21 cellular contexts compared by ENCODE assay signal in genomic region chr11:122036022-122036421, GRCh38.
DNase-seq lines count a peak whose midpoint lies in the region; ATAC-seq and TF ChIP-seq lines count a peak whose summit lies in the region.
"Had no signal": no experiment of that assay in that cellular context is flagged by ENCODE, and none has a peak within 500 bp of the region (broad histone marks: within the 10 kb centered on the region; RNA-seq: fewer than 3 reads in every experiment).

No MANE protein-coding gene starts in this region.

- H3K36me3 ChIP-seq in GM23248 (ENCODE audit: low read depth) (peaks cover under 1% of the 10 kb centered on the region; the same call in 1 of the 2 replicates), mesenchymal stem cell (ENCODE audit: control insufficient read depth in 1 of 2, insufficient read depth in 2 of 2, low read depth in 1 of 2, low read length in 2 of 2) (peaks cover 0 to 16% of the 10 kb centered on the region in 2 experiments), smooth muscle cell (ENCODE audit: low read depth) (no peaks in the 10 kb centered on the region)
- H3K36me3 ChIP-seq: upper lobe of right lung had no signal

- H3K4me3 ChIP-seq in AG04449 (ENCODE audit: low read depth, low read length) (no peak overlapping the region), GM23248 (no peak overlapping the region), cardiac fibroblast (replicated peaks in 1 of 2; ENCODE audit: low read depth in 2 of 2, low read length in 2 of 2) (no peak overlapping the region), mesenchymal stem cell (ENCODE audit: insufficient read depth in 1 of 2, low read depth in 1 of 2, low read length in 2 of 2) (no peak overlapping the region), smooth muscle cell (no peak overlapping the region)
- H3K4me3 ChIP-seq: upper lobe of right lung had no signal

- DNase-seq in AG04449 (ENCODE audit: low read depth, low spot score): peak; percentile 73
- DNase-seq in GM23248: peak; percentile 93
- peak; percentile 84 to 92 for DNase-seq in cardiac fibroblast (ENCODE audit: low read depth in 2 of 2)
- DNase-seq in mesenchymal stem cell: no peak
- DNase-seq in smooth muscle cell (lab: John Stamatoyannopoulos, UW; ENCODE audit: unreplicated experiment): no peak
- no peak for DNase-seq in SIG-M5 (lab: John Stamatoyannopoulos, UW)
- DNase-seq in natural killer cell: no peak
- no peak for DNase-seq in activated naive CD4-positive, alpha-beta T cell (lab: John Stamatoyannopoulos, UW)
- DNase-seq: ACHN; activated CD4-positive, alpha-beta memory T cell treated with anti-CD3 and anti-CD28 coated beads, Interleukin-2, amount 10 ng/mL, durations not matched to agents 7 days and 5 days; activated naive CD8-positive, alpha-beta T cell treated with anti-CD3 and anti-CD28 coated beads, Interleukin-2, amount 10 ng/mL, durations not matched to agents 7 days and 5 days; activated T-cell treated with anti-CD3 and anti-CD28 coated beads, Interleukin-2, amount 50 U/mL, for 48 hours; COR-L47; NCI-H1694 treated with DMSO at 0.1 percent for 48 hours; NCI-H345; retina; upper lobe of right lung had no signal

- no peak overlapping the region for H3K4ac ChIP-seq in mesenchymal stem cell (ENCODE audit: low read depth in 1 of 2, low read length in 2 of 2)

- H3K9me2 ChIP-seq in GM23248 (ENCODE audit: insufficient read depth): no peaks in the 10 kb centered on the region

- no peak overlapping the region for H3K18ac ChIP-seq in mesenchymal stem cell (ENCODE audit: low read depth in 1 of 2, low read length in 2 of 2)

- H3K79me2 ChIP-seq in GM23248 (ENCODE audit: insufficient read depth) (0 out of 2 replicates have a peak, but pooled peaks cover 2% of the 10 kb centered on the region), smooth muscle cell (ENCODE audit: low read depth) (no peaks in the 10 kb centered on the region)

- no peaks in the 10 kb centered on the region for H3K4me1 Mint-ChIP-seq in natural killer cell
- H3K4me1 Mint-ChIP-seq: activated CD4-positive, alpha-beta memory T cell treated with anti-CD3 and anti-CD28 coated beads, Interleukin-2, amount 10 ng/mL, durations not matched to agents 7 days and 5 days; activated naive CD8-positive, alpha-beta T cell treated with anti-CD3 and anti-CD28 coated beads, Interleukin-2, amount 10 ng/mL, durations not matched to agents 7 days and 5 days had no signal

- no peak overlapping the region for H3K23ac ChIP-seq in mesenchymal stem cell (ENCODE audit: low read length in 2 of 2)

- H3K4me2 ChIP-seq in GM23248 (ENCODE audit: unreplicated experiment): peak overlapping the region; percentile 36
- H3K4me2 ChIP-seq in mesenchymal stem cell (ENCODE audit: low read length, poor library complexity, severe bottlenecking): no peak overlapping the region
- H3K4me2 ChIP-seq in smooth muscle cell: no peak overlapping the region

- H3K27me3 Mint-ChIP-seq in natural killer cell (ENCODE audit: low read depth in 2 of 2): peaks cover 7 to 16% of the 10 kb centered on the region in 2 donors
- H3K27me3 Mint-ChIP-seq: activated CD4-positive, alpha-beta memory T cell treated with anti-CD3 and anti-CD28 coated beads, Interleukin-2, amount 10 ng/mL, durations not matched to agents 7 days and 5 days had no signal

- H2AFZ ChIP-seq in GM23248: no peak overlapping the region
- no peak overlapping the region for H2AFZ ChIP-seq in mesenchymal stem cell (ENCODE audit: low read depth, low read length)
- no peak overlapping the region for H2AFZ ChIP-seq in smooth muscle cell (ENCODE audit: low read depth)

- H3F3A ChIP-seq in GM23248 (ENCODE audit: insufficient read depth): peaks cover 99% of the 10 kb centered on the region
- H3F3A ChIP-seq in smooth muscle cell (ENCODE audit: low read depth): no peaks in the 10 kb centered on the region

- POLR2A ChIA-PET in AG04449 (lab: Yijun Ruan, JAX): interaction anchor here (0.9 to 1.3 kb wide), 5 partner anchors 47 to 470 kb away, joined by 3 to 4 read pairs (median 4); no protein-coding TSS in a partner anchor

- H2BK15ac ChIP-seq in mesenchymal stem cell (ENCODE audit: low read depth, poor library complexity, severe bottlenecking): no peak overlapping the region

- intact Hi-C loops in natural killer cell (cut with micrococcal nuclease): no loop called here

- H3K79me1 ChIP-seq in mesenchymal stem cell (replicated peaks; ENCODE audit: low read length, poor library complexity, severe bottlenecking): no peaks in the 10 kb centered on the region

- no peak for TF ChIP-seq CTCF in AG04449 (IDR thresholded peaks at IDR 0.05; ENCODE audit: insufficient read depth, low read length, missing control alignments)
- no peak for TF ChIP-seq CTCF in cardiac fibroblast (IDR thresholded peaks at IDR 0.05; ENCODE audit: low read depth, low read length)
- no peak for TF ChIP-seq CTCF in smooth muscle cell (IDR thresholded peaks at IDR 0.05; ENCODE audit: borderline replicate concordance, insufficient read depth, poor library complexity, severe bottlenecking)
- no peak for TF ChIP-seq CTCF in natural killer cell (IDR thresholded peaks at IDR 0.05)

- no peak overlapping the region for H2BK5ac ChIP-seq in mesenchymal stem cell (ENCODE audit: low read depth, low read length, poor library complexity, severe bottlenecking)

- no peak overlapping the region for H4K91ac ChIP-seq in mesenchymal stem cell (ENCODE audit: low read length)

- in situ Hi-C loops in GM23248 (cut with MboI): no loop called here

- H3K27me3 ChIP-seq in GM23248 (replicated peaks; ENCODE audit: insufficient read depth): no peaks in the 10 kb centered on the region
- H3K27me3 ChIP-seq in mesenchymal stem cell (ENCODE audit: control insufficient read depth in 1 of 2, insufficient read depth in 1 of 2, low read length in 2 of 2): no peaks in the 10 kb centered on the region
- H3K27me3 ChIP-seq in smooth muscle cell (ENCODE audit: low read depth): no peaks in the 10 kb centered on the region
- H3K27me3 ChIP-seq: upper lobe of right lung had no signal

- H3K27ac Mint-ChIP-seq in natural killer cell: no peak overlapping the region
- H3K27ac Mint-ChIP-seq: activated CD4-positive, alpha-beta memory T cell treated with anti-CD3 and anti-CD28 coated beads, Interleukin-2, amount 10 ng/mL, durations not matched to agents 7 days and 5 days; activated naive CD8-positive, alpha-beta T cell treated with anti-CD3 and anti-CD28 coated beads, Interleukin-2, amount 10 ng/mL, durations not matched to agents 7 days and 5 days; natural killer cell treated with Interleukin-12 subunit alpha and Interleukin-12 subunit beta and Interleukin-15 and Interleukin-18, amount 100 ng/mL, for 72 hours; stimulated activated naive CD8-positive, alpha-beta T cell treated with anti-CD3 and anti-CD28 coated beads, Interleukin-15, Interleukin-2, amounts not matched to agents 100 ng/mL and 50 ng/mL, for 24 hours had no signal

- H4K20me1 ChIP-seq in GM23248 (ENCODE audit: insufficient read depth) (no peaks in the 10 kb centered on the region), smooth muscle cell (ENCODE audit: low read depth) (no peaks in the 10 kb centered on the region)

- WGBS in GM23248 (ENCODE audit: low coverage in 1 of 2, low lambda C conversion rate in 2 of 2, missing lambda C conversion rate in 2 of 2), 2 experiments: 0 to 5% methylated on average over 1 of the region's 1 CpG
- 86% methylated on average over 1 of the region's 1 CpG for WGBS in mesenchymal stem cell
- 38% methylated on average over 1 of the region's 1 CpG for WGBS in smooth muscle cell (ENCODE audit: low lambda C conversion rate)

- H2BK12ac ChIP-seq in mesenchymal stem cell (ENCODE audit: low read length in 2 of 2): no peak overlapping the region

- no peaks in the 10 kb centered on the region for H3K36me3 Mint-ChIP-seq in natural killer cell
- H3K36me3 Mint-ChIP-seq: activated naive CD8-positive, alpha-beta T cell treated with anti-CD3 and anti-CD28 coated beads, Interleukin-2, amount 10 ng/mL, durations not matched to agents 7 days and 5 days; natural killer cell treated with Interleukin-12 subunit alpha and Interleukin-12 subunit beta and Interleukin-15 and Interleukin-18, amount 100 ng/mL, for 72 hours had no signal

- CTCF ChIA-PET in AG04449 (lab: Yijun Ruan, JAX): interaction anchor here (1.0 to 1.5 kb wide), 3 partner anchors 9 to 381 kb away, joined by 3 to 7 read pairs (median 4); no protein-coding TSS in a partner anchor

- peak overlapping the region; percentile 53 for H3K9ac ChIP-seq in GM23248
- H3K9ac ChIP-seq in mesenchymal stem cell (ENCODE audit: low read length): peak overlapping the region; percentile 59
- no peak overlapping the region for H3K9ac ChIP-seq in smooth muscle cell (ENCODE audit: low read depth)

- H3K4me3 Mint-ChIP-seq in natural killer cell: no peak overlapping the region
- H3K4me3 Mint-ChIP-seq: activated CD4-positive, alpha-beta memory T cell treated with anti-CD3 and anti-CD28 coated beads, Interleukin-2, amount 10 ng/mL, durations not matched to agents 7 days and 5 days; activated naive CD8-positive, alpha-beta T cell treated with anti-CD3 and anti-CD28 coated beads, Interleukin-2, amount 10 ng/mL, durations not matched to agents 7 days and 5 days; natural killer cell treated with Interleukin-12 subunit alpha and Interleukin-12 subunit beta and Interleukin-15 and Interleukin-18, amount 100 ng/mL, for 72 hours; stimulated activated naive CD8-positive, alpha-beta T cell treated with anti-CD3 and anti-CD28 coated beads, Interleukin-15, Interleukin-2, amounts not matched to agents 100 ng/mL and 50 ng/mL, for 24 hours had no signal

- no peak for ATAC-seq in natural killer cell
- ATAC-seq: HepG2; natural killer cell treated with Interleukin-12 subunit alpha and Interleukin-12 subunit beta and Interleukin-15 and Interleukin-18, amount 100 ng/mL, for 72 hours; upper lobe of right lung had no signal

- no peaks in the 10 kb centered on the region for H3K9me3 Mint-ChIP-seq in natural killer cell
- H3K9me3 Mint-ChIP-seq: activated CD4-positive, alpha-beta memory T cell treated with anti-CD3 and anti-CD28 coated beads, Interleukin-2, amount 10 ng/mL, durations not matched to agents 7 days and 5 days; activated naive CD8-positive, alpha-beta T cell treated with anti-CD3 and anti-CD28 coated beads, Interleukin-2, amount 10 ng/mL, durations not matched to agents 7 days and 5 days; natural killer cell treated with Interleukin-12 subunit alpha and Interleukin-12 subunit beta and Interleukin-15 and Interleukin-18, amount 100 ng/mL, for 72 hours; stimulated activated naive CD8-positive, alpha-beta T cell treated with anti-CD3 and anti-CD28 coated beads, Interleukin-15, Interleukin-2, amounts not matched to agents 100 ng/mL and 50 ng/mL, for 24 hours had no signal

- no peak overlapping the region for H4K8ac ChIP-seq in mesenchymal stem cell (ENCODE audit: low read length)

- H3K9me3 ChIP-seq in GM23248 (ENCODE audit: low read depth) (no peaks in the 10 kb centered on the region), mesenchymal stem cell (ENCODE audit: control insufficient read depth, low read length) (no peaks in the 10 kb centered on the region), smooth muscle cell (replicated peaks; ENCODE audit: low read depth) (no peaks in the 10 kb centered on the region)
- H3K9me3 ChIP-seq: upper lobe of right lung had no signal

- no peak overlapping the region for H2BK120ac ChIP-seq in mesenchymal stem cell (ENCODE audit: low read depth, low read length)

- H3K27ac ChIP-seq in GM23248 (peak overlapping the region; percentile 81), mesenchymal stem cell (ENCODE audit: low read length, poor library complexity, severe bottlenecking) (no peak overlapping the region), smooth muscle cell (ENCODE audit: low read depth) (no peak overlapping the region)
- H3K27ac ChIP-seq: RWPE1, upper lobe of right lung had no signal

- no peak overlapping the region for H3K14ac ChIP-seq in mesenchymal stem cell (ENCODE audit: low read length in 2 of 2)

- H2AK5ac ChIP-seq in mesenchymal stem cell (ENCODE audit: low read length, severe bottlenecking): no peak overlapping the region

- H3K4me1 ChIP-seq in GM23248 (ENCODE audit: insufficient read depth) (peaks cover 94% of the 10 kb centered on the region), mesenchymal stem cell (ENCODE audit: control insufficient read depth, insufficient read depth, low read depth, low read length) (no peaks in the 10 kb centered on the region), smooth muscle cell (ENCODE audit: low read depth) (no peaks in the 10 kb centered on the region)
- H3K4me1 ChIP-seq: upper lobe of right lung had no signal

Comparison
In these comparisons a context has a peak if more than half of its experiments do, and no peak if none do; other contexts are left out.
1. DNase-seq: peak in AG04449 (single experiment), GM23248 (single experiment) and cardiac fibroblast (2 of 2); none in mesenchymal stem cell (single experiment), smooth muscle cell (single experiment), SIG-M5 (single experiment), natural killer cell (single experiment) and activated naive CD4-positive, alpha-beta T cell (0 of 4).